In genomic region chr4:47913328-47913727, GRCh38 we compare ENCODE assay signal across 8 cellular contexts. TPM values are rescaled to one million over a fixed set of nuclear protein-coding genes. Genes with fewer than 3 reads are reported as not detected.
DNase-seq lines count a peak whose midpoint lies in the region; ATAC-seq and TF ChIP-seq lines count a peak whose summit lies in the region.

No MANE protein-coding gene starts in this region.

- peaks cover 35% of the 10 kb centered on the region for H3K36me3 Mint-ChIP-seq in activated CD4-positive, alpha-beta T cell treated with anti-CD3 and anti-CD28 coated beads for 36 hours (ENCODE audit: low read depth)

- peak overlapping the region; percentile 94 for H3K4me3 Mint-ChIP-seq in activated CD4-positive, alpha-beta T cell treated with anti-CD3 and anti-CD28 coated beads for 36 hours

- H3K27ac ChIP-seq in SU-DHL-6 (ENCODE audit: low read depth, low read length) (peak overlapping the region; percentile 45), gastrocnemius medialis (peak overlapping the region in 2 of 4 donors; percentile 75 to 82)

- no peaks in the 10 kb centered on the region for H4K20me1 ChIP-seq in SU-DHL-6 (ENCODE audit: low read depth, low read length)

- H3K9me2 ChIP-seq in SU-DHL-6 (replicated peaks; ENCODE audit: insufficient read depth, low read length) = no peaks in the 10 kb centered on the region

- TF ChIP-seq CTCF in SU-DHL-6 (IDR thresholded peaks at IDR 0.05; ENCODE audit: insufficient read depth, low read length, poor library complexity, severe bottlenecking) = no peak
- TF ChIP-seq CTCF in fibroblast of villous mesenchyme (IDR thresholded peaks at IDR 0.05; ENCODE audit: insufficient read depth, low read depth, low read length) = no peak
- TF ChIP-seq CTCF in gastrocnemius medialis (IDR thresholded peaks at IDR 0.05 in 4 of 5, conservative IDR thresholded peaks at IDR 0.05 in 1 of 5) = no peak

- H3K36me3 ChIP-seq in SU-DHL-6 (ENCODE audit: low read length) (peaks cover 9% of the 10 kb centered on the region; the same call in 1 of the 2 replicates), gastrocnemius medialis (peaks cover 0 to 29% of the 10 kb centered on the region in 2 donors)

- H3K27me3 ChIP-seq in SU-DHL-6 (ENCODE audit: low read length) = no peaks in the 10 kb centered on the region
- H3K27me3 ChIP-seq in gastrocnemius medialis = no peaks in the 10 kb centered on the region

- no peak for DNase-seq in activated CD4-positive, alpha-beta T cell treated with anti-CD3 and anti-CD28 coated beads for 36 hours
- no peak for DNase-seq in activated CD4-positive, alpha-beta T cell treated with anti-CD3 and anti-CD28 coated beads, Interleukin-2, amount 50 U/mL, for 48 hours
- DNase-seq in fibroblast of villous mesenchyme (ENCODE audit: low read depth) (peak; percentile 20), gastrocnemius medialis (no peak), superior temporal gyrus (ENCODE audit: extremely low spot score) (no peak)
- DNase-seq in activated CD4-positive, CD25-positive, alpha-beta regulatory T cell (lab: John Stamatoyannopoulos, UW) = no peak

- CTCF ChIA-PET in activated CD4-positive, alpha-beta T cell treated with anti-CD3 and anti-CD28 coated beads for 36 hours (lab: Charles Lee) = no interaction called here

- no peaks in the 10 kb centered on the region for H3K9me3 ChIP-seq in SU-DHL-6 (ENCODE audit: insufficient read depth, low read length)
- no peaks in the 10 kb centered on the region for H3K9me3 ChIP-seq in gastrocnemius medialis

- no peak for ATAC-seq in activated CD4-positive, alpha-beta T cell treated with anti-CD3 and anti-CD28 coated beads for 36 hours
- ATAC-seq in gastrocnemius medialis (no peak), GM21367 (IDR thresholded peaks at IDR 0.05; ENCODE audit: unreplicated experiment) (no peak)

- H2AFZ ChIP-seq in SU-DHL-6 (ENCODE audit: low read depth, low read length, severe bottlenecking) = peak overlapping the region; percentile 90

- POLR2A ChIA-PET in activated CD4-positive, alpha-beta T cell treated with anti-CD3 and anti-CD28 coated beads for 36 hours (lab: Charles Lee) = interaction anchor here (0.7 kb wide), 1 partner anchor 428 kb away, joined by 3 read pairs; the partner anchor contains the start of gene ATP10D

- H3K4me3 ChIP-seq in SU-DHL-6 (ENCODE audit: insufficient read depth, low read length, poor library complexity, severe bottlenecking) = peak overlapping the region; percentile 93
- H3K4me3 ChIP-seq in fibroblast of villous mesenchyme (ENCODE audit: low read depth, low read length) = peak overlapping the region; percentile 97
- peak overlapping the region; percentile 79 to 92 (median 84) for H3K4me3 ChIP-seq in gastrocnemius medialis

- H3K9ac ChIP-seq in SU-DHL-6 (ENCODE audit: low read length) = peak overlapping the region; percentile 93

- peaks cover 45% of the 10 kb centered on the region for H3K79me2 ChIP-seq in SU-DHL-6 (ENCODE audit: insufficient read depth, low read length)

- no peak for TF ChIP-seq POLR2A in gastrocnemius medialis (IDR thresholded peaks at IDR 0.05)

- H3K4me1 ChIP-seq in gastrocnemius medialis = peaks cover 11 to 12% of the 10 kb centered on the region in 2 donors

- H3K4me1 Mint-ChIP-seq in activated CD4-positive, alpha-beta T cell treated with anti-CD3 and anti-CD28 coated beads for 36 hours = peaks cover 30% of the 10 kb centered on the region

- no peaks in the 10 kb centered on the region for H3K9me3 Mint-ChIP-seq in activated CD4-positive, alpha-beta T cell treated with anti-CD3 and anti-CD28 coated beads for 36 hours (ENCODE audit: low read depth)

- no peaks in the 10 kb centered on the region for H3K27me3 Mint-ChIP-seq in activated CD4-positive, alpha-beta T cell treated with anti-CD3 and anti-CD28 coated beads for 36 hours

- peak overlapping the region; percentile 71 for H3K4me2 ChIP-seq in SU-DHL-6 (ENCODE audit: low read depth, low read length, poor library complexity, severe bottlenecking)

- intact Hi-C loops in activated CD4-positive, alpha-beta T cell treated with anti-CD3 and anti-CD28 coated beads for 36 hours (cut with DNase I, micrococcal nuclease) = loop anchor here in 1 of 2 experiments (5.0 to 10.0 kb wide), 2 partner anchors 76 to 449 kb away; partner anchors contain the start of genes COMMD8 and CORIN
- intact Hi-C loops in gastrocnemius medialis (cut with DNase I; ENCODE audit: low total_unique reads) = loop anchor here (5.0 to 10.0 kb wide), 4 partner anchors 114 to 421 kb away; partner anchors contain the start of gene TEC

- in situ Hi-C loops in gastrocnemius medialis (cut with MboI; ENCODE audit: low sequenced_read_pairs in 4 of 4) = loop anchor here in 1 of 4 donors (25.0 kb wide), 1 partner anchor 451 kb away; the partner anchor contains the start of gene COMMD8

- H3F3A ChIP-seq in SU-DHL-6 (ENCODE audit: insufficient read depth) = 0 out of 2 replicates have a peak, but pooled peaks cover 3% of the 10 kb centered on the region

- peak overlapping the region; percentile 90 for H3K27ac Mint-ChIP-seq in activated CD4-positive, alpha-beta T cell treated with anti-CD3 and anti-CD28 coated beads for 36 hours

RNA-seq across cellular contexts. Expression of gene NFXL1, which starts 1.1 kb away (rescaled TPM):
- 10 to 100 TPM; 12.6 to 14.4 TPM for total RNA-seq in activated CD4-positive, alpha-beta T cell treated with anti-CD3 and anti-CD28 coated beads for 36 hours
- total RNA-seq in fibroblast of villous mesenchyme (10.0 and 11.7 TPM in 2 replicates), gastrocnemius medialis (10 to 100 TPM in 1 of 4 donors, 1 to 10 TPM in 3; 3.7 to 10.8 (median 5.5) TPM)
